8 cellular contexts compared by ENCODE assay signal in the genomic region with DNA sequence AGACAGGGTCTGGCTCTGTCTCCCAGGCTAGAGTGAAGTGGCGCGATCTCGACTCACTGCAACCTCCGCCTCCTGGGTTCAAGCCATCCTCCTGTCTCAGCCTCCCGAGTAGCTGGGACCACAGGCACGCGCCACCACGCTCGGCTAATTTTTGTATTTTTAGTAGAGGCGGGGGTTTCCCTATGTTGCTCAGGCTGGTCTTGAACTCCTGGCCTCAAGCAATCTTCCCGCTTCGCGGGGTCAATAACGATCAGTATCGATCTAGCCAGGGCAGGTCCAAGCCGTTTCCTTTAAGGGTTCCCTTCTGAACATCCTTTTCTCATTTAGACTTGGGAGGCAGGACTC. TPM values are rescaled to one million over a fixed set of nuclear protein-coding genes. Genes with fewer than 3 reads are reported as not detected.
DNase-seq lines count a peak whose midpoint lies in the region; ATAC-seq, FAIRE-seq and TF ChIP-seq lines count a peak whose summit lies in the region.
"Not testable (repeated sequence)": the region's sequence is repeated elsewhere in the genome, so short reads cannot be mapped to it uniquely, and the experiment has no call there.

No MANE protein-coding gene starts in this region.

- POLR2A ChIA-PET in Panc1 (lab: Charles Lee): interaction anchor here (0.7 kb wide), 1 partner anchor 219 kb away, joined by 3 read pairs; no protein-coding TSS in a partner anchor
- POLR2A ChIA-PET in activated CD8-positive, alpha-beta T cell treated with anti-CD3 and anti-CD28 coated beads, Interleukin-2, amount 10 ng/mL, durations not matched to agents 7 days and 5 days (lab: Charles Lee): interaction anchor here (0.6 to 1.0 kb wide), 2 partner anchors 21 to 86 kb away, joined by 3 read pairs; a partner anchor contains a TSS
- POLR2A ChIA-PET in naive thymus-derived CD4-positive, alpha-beta T cell (lab: Charles Lee): interaction anchor here (1.2 to 6.0 kb wide), 3 partner anchors 22 to 190 kb away, joined by 3 to 34 read pairs (median 17); a partner anchor contains a TSS

- DNase-seq in Panc1 (ENCODE audit: low read depth, low spot score); activated CD8-positive, alpha-beta T cell treated with anti-CD3 and anti-CD28 coated beads, Interleukin-2, amount 10 ng/mL, durations not matched to agents 7 days and 5 days; astrocyte (ENCODE audit: low read depth); heart right ventricle; naive thymus-derived CD4-positive, alpha-beta T cell; stimulated activated effector memory CD8-positive, alpha-beta T cell treated with anti-CD3 and anti-CD28 coated beads, Interleukin-12 subunit alpha, Interleukin-12 subunit beta, amount 100 ng/mL, for 72 hours (ENCODE audit: low spot score in 2 of 2); vagina (ENCODE audit: extremely low spot score in 2 of 2): not testable (repeated sequence)

- H4K20me1 ChIP-seq in DOHH2 (ENCODE audit: control insufficient read depth, insufficient read depth, low read depth, low read length); astrocyte (ENCODE audit: insufficient read depth, low read length): not testable (repeated sequence)

- CTCF ChIA-PET in Panc1 (lab: Charles Lee): interaction anchor here (0.7 kb wide), 1 partner anchor 9 kb away, joined by 3 read pairs; no protein-coding TSS in a partner anchor
- CTCF ChIA-PET in activated CD8-positive, alpha-beta T cell treated with anti-CD3 and anti-CD28 coated beads, Interleukin-2, amount 10 ng/mL, durations not matched to agents 7 days and 5 days (lab: Charles Lee): interaction anchor here (0.6 kb wide), 1 partner anchor 50 kb away, joined by 4 read pairs; no protein-coding TSS in a partner anchor
- CTCF ChIA-PET in naive thymus-derived CD4-positive, alpha-beta T cell (lab: Charles Lee): not testable (repeated sequence)

- H2AFZ ChIP-seq in astrocyte (ENCODE audit: low read depth, low read length): peak overlapping the region; percentile 95

- not testable (repeated sequence) for H3K9me2 ChIP-seq in DOHH2 (replicated peaks; ENCODE audit: control insufficient read depth, low read length)

- H3F3A ChIP-seq in DOHH2 (ENCODE audit: control insufficient read depth, insufficient read depth): not testable (repeated sequence)

- not testable (repeated sequence) for H3K27ac ChIP-seq in DOHH2 (ENCODE audit: low read depth, low read length); astrocyte (ENCODE audit: low read depth, low read length)
- H3K27ac ChIP-seq in Panc1 (ENCODE audit: low read length) (peak overlapping the region; percentile 91), heart right ventricle (peak overlapping the region in 8 of 10 donors; percentile 86 to 98 (median 91)), vagina (peak overlapping the region; percentile 86)
- H3K27ac ChIP-seq in naive thymus-derived CD4-positive, alpha-beta T cell (ENCODE audit: low read depth, low read length): peak overlapping the region; percentile 75

- TF ChIP-seq POLR2A in vagina (IDR thresholded peaks at IDR 0.05): not testable (repeated sequence)

- not testable (repeated sequence) for H3K9me3 Mint-ChIP-seq in activated CD8-positive, alpha-beta T cell treated with anti-CD3 and anti-CD28 coated beads, Interleukin-2, amount 10 ng/mL, durations not matched to agents 7 days and 5 days (ENCODE audit: insufficient read depth); astrocyte (ENCODE audit: unreplicated experiment); naive thymus-derived CD4-positive, alpha-beta T cell; stimulated activated effector memory CD8-positive, alpha-beta T cell treated with anti-CD3 and anti-CD28 coated beads, Interleukin-12 subunit alpha, Interleukin-12 subunit beta, amount 100 ng/mL, for 72 hours

- not testable (repeated sequence) for FAIRE-seq in astrocyte (lab: Jason Lieb, UNC)

- not testable (repeated sequence) for H3K9me3 ChIP-seq in DOHH2 (ENCODE audit: control insufficient read depth, insufficient read depth, low read length); Panc1 (ENCODE audit: control insufficient read depth, insufficient read depth, low read depth, low read length); astrocyte (ENCODE audit: insufficient read depth, low read depth, low read length); heart right ventricle; naive thymus-derived CD4-positive, alpha-beta T cell (ENCODE audit: control insufficient read depth in 2 of 3, low read length in 3 of 3); vagina

- not testable (repeated sequence) for H3K27me3 Mint-ChIP-seq in activated CD8-positive, alpha-beta T cell treated with anti-CD3 and anti-CD28 coated beads, Interleukin-2, amount 10 ng/mL, durations not matched to agents 7 days and 5 days (ENCODE audit: low read depth)
- peaks cover 21% of the 10 kb centered on the region for H3K27me3 Mint-ChIP-seq in astrocyte (ENCODE audit: low read depth, unreplicated experiment)
- peaks cover 0 to 10% (median 0%) of the 10 kb centered on the region in 5 donors for H3K27me3 Mint-ChIP-seq in naive thymus-derived CD4-positive, alpha-beta T cell

- not testable (repeated sequence) for H3K36me3 Mint-ChIP-seq in activated CD8-positive, alpha-beta T cell treated with anti-CD3 and anti-CD28 coated beads, Interleukin-2, amount 10 ng/mL, durations not matched to agents 7 days and 5 days (ENCODE audit: low read depth); astrocyte (ENCODE audit: low read depth, unreplicated experiment); naive thymus-derived CD4-positive, alpha-beta T cell; stimulated activated effector memory CD8-positive, alpha-beta T cell treated with anti-CD3 and anti-CD28 coated beads, Interleukin-12 subunit alpha, Interleukin-12 subunit beta, amount 100 ng/mL, for 72 hours

- H3K4me2 ChIP-seq in DOHH2 (ENCODE audit: low read length) (peak overlapping the region; percentile 100), astrocyte (ENCODE audit: low read length) (peak overlapping the region; percentile 94)

- not testable (repeated sequence) for H3K79me2 ChIP-seq in DOHH2 (ENCODE audit: control insufficient read depth, low read length); astrocyte (ENCODE audit: insufficient read depth, low read length)

- in situ Hi-C loops in Panc1 (cut with HindIII; ENCODE audit: low pct_unique_long_range_greater_than_20kb, low sequenced_read_pairs): not testable (repeated sequence)

- intact Hi-C loops in Panc1 (cut with micrococcal nuclease; ENCODE audit: unreplicated experiment); vagina (cut with DNase I): not testable (repeated sequence)
- intact Hi-C loops in heart right ventricle (cut with DNase I): loop anchor here in 1 of 10 donors (2.0 kb wide), 1 partner anchor 21 kb away; a partner anchor contains a TSS
- intact Hi-C loops in naive thymus-derived CD4-positive, alpha-beta T cell (cut with micrococcal nuclease): loop anchor here (2.0 to 10.0 kb wide), 7 partner anchors 459 to 1729 kb away; a partner anchor contains a TSS

- 91 to 92% methylated on average over 16 of the region's 16 CpGs for WGBS in heart right ventricle, 2 donors

- peaks cover 15% of the 10 kb centered on the region for H3K4me1 Mint-ChIP-seq in activated CD8-positive, alpha-beta T cell treated with anti-CD3 and anti-CD28 coated beads, Interleukin-2, amount 10 ng/mL, durations not matched to agents 7 days and 5 days (ENCODE audit: low read depth)
- not testable (repeated sequence) for H3K4me1 Mint-ChIP-seq in astrocyte (ENCODE audit: low read depth, unreplicated experiment)
- H3K4me1 Mint-ChIP-seq in naive thymus-derived CD4-positive, alpha-beta T cell: peaks cover 10 to 21% (median 15%) of the 10 kb centered on the region in 7 donors
- peaks cover 15% of the 10 kb centered on the region for H3K4me1 Mint-ChIP-seq in stimulated activated effector memory CD8-positive, alpha-beta T cell treated with anti-CD3 and anti-CD28 coated beads, Interleukin-12 subunit alpha, Interleukin-12 subunit beta, amount 100 ng/mL, for 72 hours

- H3K4me1 ChIP-seq in DOHH2 (ENCODE audit: control insufficient read depth, low read length): peaks cover 15% of the 10 kb centered on the region
- not testable (repeated sequence) for H3K4me1 ChIP-seq in Panc1 (ENCODE audit: control insufficient read depth, insufficient read depth, low read length)
- peaks cover 12% of the 10 kb centered on the region for H3K4me1 ChIP-seq in astrocyte (ENCODE audit: insufficient read depth, low read length)
- H3K4me1 ChIP-seq in heart right ventricle: peaks cover 0 to 27% (median 19%) of the 10 kb centered on the region in 9 donors
- peaks cover 10 to 15% of the 10 kb centered on the region in 2 donors for H3K4me1 ChIP-seq in naive thymus-derived CD4-positive, alpha-beta T cell (ENCODE audit: control insufficient read depth in 2 of 2, insufficient read depth in 2 of 2, low read length in 2 of 2)
- H3K4me1 ChIP-seq in vagina: peaks cover 23% of the 10 kb centered on the region

- H3K27me3 ChIP-seq in DOHH2 (ENCODE audit: control insufficient read depth, low read length); Panc1 (ENCODE audit: control insufficient read depth, insufficient read depth, low read length); astrocyte (ENCODE audit: insufficient read depth, low read length); heart right ventricle; naive thymus-derived CD4-positive, alpha-beta T cell (ENCODE audit: control insufficient read depth in 2 of 2, insufficient read depth in 2 of 2, low read length in 2 of 2); vagina: not testable (repeated sequence)

- not testable (repeated sequence) for BruUV-seq in Panc1 (replicated peaks; lab: Mats Ljungman, UMichigan)

- H3K4me3 Mint-ChIP-seq in activated CD8-positive, alpha-beta T cell treated with anti-CD3 and anti-CD28 coated beads, Interleukin-2, amount 10 ng/mL, durations not matched to agents 7 days and 5 days: peak overlapping the region; percentile 75
- H3K4me3 Mint-ChIP-seq in astrocyte (ENCODE audit: unreplicated experiment): not testable (repeated sequence)
- H3K4me3 Mint-ChIP-seq in naive thymus-derived CD4-positive, alpha-beta T cell: peak overlapping the region; percentile 73 to 88 (median 84)
- H3K4me3 Mint-ChIP-seq in stimulated activated effector memory CD8-positive, alpha-beta T cell treated with anti-CD3 and anti-CD28 coated beads, Interleukin-12 subunit alpha, Interleukin-12 subunit beta, amount 100 ng/mL, for 72 hours: peak overlapping the region; percentile 80

- H3K27ac Mint-ChIP-seq in activated CD8-positive, alpha-beta T cell treated with anti-CD3 and anti-CD28 coated beads, Interleukin-2, amount 10 ng/mL, durations not matched to agents 7 days and 5 days: peak overlapping the region; percentile 87
- H3K27ac Mint-ChIP-seq in astrocyte (ENCODE audit: unreplicated experiment): peak overlapping the region; percentile 92
- peak overlapping the region in 8 of 9 donors; percentile 32 to 94 (median 85) for H3K27ac Mint-ChIP-seq in naive thymus-derived CD4-positive, alpha-beta T cell
- H3K27ac Mint-ChIP-seq in stimulated activated effector memory CD8-positive, alpha-beta T cell treated with anti-CD3 and anti-CD28 coated beads, Interleukin-12 subunit alpha, Interleukin-12 subunit beta, amount 100 ng/mL, for 72 hours: peak overlapping the region; percentile 92

- not testable (repeated sequence) for H3K9ac ChIP-seq in astrocyte (ENCODE audit: low read length)

- H3K4me3 ChIP-seq in DOHH2 (ENCODE audit: low read length) (peak overlapping the region; percentile 87; the same call in 1 of the 2 replicates), heart right ventricle (peak overlapping the region in 6 of 10 donors; percentile 35 to 65 (median 57))
- not testable (repeated sequence) for H3K4me3 ChIP-seq in Panc1 (ENCODE audit: low read depth in 2 of 2, low read length in 2 of 2); astrocyte (ENCODE audit: insufficient read depth, low read depth, low read length); naive thymus-derived CD4-positive, alpha-beta T cell (ENCODE audit: low read length); vagina

- not testable (repeated sequence) for TF ChIP-seq CTCF in DOHH2 (IDR thresholded peaks at IDR 0.05; ENCODE audit: low read depth, low read length, poor library complexity, severe bottlenecking); Panc1 (IDR thresholded peaks at IDR 0.05); astrocyte (IDR thresholded peaks at IDR 0.05; ENCODE audit: insufficient read depth, low read depth, low read length); heart right ventricle (IDR thresholded peaks at IDR 0.05); vagina (IDR thresholded peaks at IDR 0.05)

- H3K36me3 ChIP-seq in DOHH2 (ENCODE audit: control insufficient read depth, low read length); Panc1 (ENCODE audit: control insufficient read depth, insufficient read depth, low read length); astrocyte (ENCODE audit: insufficient read depth, low read length); heart right ventricle; naive thymus-derived CD4-positive, alpha-beta T cell (ENCODE audit: control insufficient read depth in 2 of 3, insufficient read depth in 3 of 3, low read length in 3 of 3); vagina: not testable (repeated sequence)

- not testable (repeated sequence) for ATAC-seq in Panc1; activated CD8-positive, alpha-beta T cell treated with anti-CD3 and anti-CD28 coated beads, Interleukin-2, amount 10 ng/mL, durations not matched to agents 7 days and 5 days; heart right ventricle; naive thymus-derived CD4-positive, alpha-beta T cell; stimulated activated effector memory CD8-positive, alpha-beta T cell treated with anti-CD3 and anti-CD28 coated beads, Interleukin-12 subunit alpha, Interleukin-12 subunit beta, amount 100 ng/mL, for 72 hours

RNA-seq across cellular contexts. Expression of a gene that starts 1.3 kb away (rescaled TPM):
- total RNA-seq in Panc1 (2021; ENCODE audit: unreplicated experiment) (39.1 TPM), astrocyte (14.3 and 16.0 TPM in 2 replicates), heart right ventricle (10 to 100 TPM in 1 of 10 donors, 1 to 10 TPM in 9; 4.5 to 15.4 (median 6.5) TPM), vagina (59.7 TPM)
- 43.7 TPM for polyA plus RNA-seq in Panc1 (2012; ENCODE audit: insufficient read length)
- total RNA-seq in activated CD8-positive, alpha-beta T cell treated with anti-CD3 and anti-CD28 coated beads, Interleukin-2, amount 10 ng/mL, durations not matched to agents 7 days and 5 days: 10 to 100 TPM; 14.3 to 16.9 TPM
- polyA plus RNA-seq in heart right ventricle: 1 to 10 TPM; 7.8 to 8.9 TPM
- total RNA-seq in naive thymus-derived CD4-positive, alpha-beta T cell: 10 to 100 TPM; 12.6 to 22.7 (median 17.4) TPM
- 10 to 100 TPM; 35.1 to 43.7 TPM for polyA plus RNA-seq in naive thymus-derived CD4-positive, alpha-beta T cell
